Comparison of ENCODE assay signal across 8 cellular contexts in the genomic region with DNA sequence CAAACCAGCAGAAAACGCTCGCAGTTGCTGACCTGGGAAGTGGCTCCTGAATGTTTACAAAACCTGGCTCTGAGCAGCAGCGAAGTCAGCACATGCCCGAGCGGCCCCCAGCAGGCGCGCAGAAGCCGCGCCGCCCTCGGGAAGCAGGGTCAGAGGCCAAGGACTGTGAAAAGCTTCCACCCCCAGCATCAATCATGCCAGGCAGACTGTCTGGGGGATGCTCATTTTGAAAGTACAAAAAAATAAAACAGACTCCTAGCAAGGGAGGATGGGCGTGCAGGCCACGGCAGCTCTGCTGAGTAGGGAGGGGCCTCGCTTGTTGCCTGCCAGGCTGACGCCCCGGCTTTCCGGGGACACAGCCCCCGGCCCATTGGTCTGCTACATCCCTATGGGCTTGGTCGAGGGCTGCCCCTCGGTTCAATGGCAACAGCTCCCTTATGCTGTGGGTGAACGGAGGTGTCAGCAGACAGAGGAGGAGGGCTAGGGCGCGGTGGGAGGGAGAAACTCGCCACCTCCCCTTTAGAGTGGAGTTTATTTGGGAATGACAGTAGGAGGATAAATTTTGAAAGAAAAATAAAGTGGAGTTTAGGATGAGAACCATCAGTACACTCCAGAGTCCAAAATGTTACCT. TPM values are rescaled to one million over a fixed set of nuclear protein-coding genes. Genes with fewer than 3 reads are reported as not detected.
DNase-seq lines count a peak whose midpoint lies in the region; ATAC-seq lines count a peak whose summit lies in the region.

No MANE protein-coding gene starts in this region.

- H3K4me1 Mint-ChIP-seq in natural killer cell treated with Interleukin-12 subunit alpha and Interleukin-12 subunit beta and Interleukin-15 and Interleukin-18, amount 100 ng/mL, for 72 hours (ENCODE audit: low read depth in 2 of 2) = peaks cover 9 to 10% of the 10 kb centered on the region in 2 donors

- DNase-seq in SHP77 treated with DMSO at 0.1 percent for 48 hours (lab: John Stamatoyannopoulos, UW) (peak; percentile 52), NCI-H1694 treated with DMSO at 0.1 percent for 48 hours (lab: John Stamatoyannopoulos, UW) (no peak), RKO (ENCODE audit: low spot score) (no peak), 8988T (no peak), left colon (no peak)
- peak; percentile 28 for DNase-seq in activated naive CD8-positive, alpha-beta T cell treated with anti-CD3 and anti-CD28 coated beads, Interleukin-2, amount 50 U/mL, for 16 hours (ENCODE audit: low read depth, low spot score)
- no peak for DNase-seq in natural killer cell treated with Interleukin-12 subunit alpha and Interleukin-12 subunit beta and Interleukin-15 and Interleukin-18, amount 100 ng/mL, for 72 hours (ENCODE audit: low spot score)

- H3K4me3 Mint-ChIP-seq in natural killer cell treated with Interleukin-12 subunit alpha and Interleukin-12 subunit beta and Interleukin-15 and Interleukin-18, amount 100 ng/mL, for 72 hours = peak overlapping the region; percentile 66

- H3K27me3 Mint-ChIP-seq in natural killer cell treated with Interleukin-12 subunit alpha and Interleukin-12 subunit beta and Interleukin-15 and Interleukin-18, amount 100 ng/mL, for 72 hours = no peaks in the 10 kb centered on the region

- no peaks in the 10 kb centered on the region for H3K9me3 Mint-ChIP-seq in natural killer cell treated with Interleukin-12 subunit alpha and Interleukin-12 subunit beta and Interleukin-15 and Interleukin-18, amount 100 ng/mL, for 72 hours

- H3K36me3 Mint-ChIP-seq in natural killer cell treated with Interleukin-12 subunit alpha and Interleukin-12 subunit beta and Interleukin-15 and Interleukin-18, amount 100 ng/mL, for 72 hours = no peaks in the 10 kb centered on the region

- intact Hi-C loops in left colon (cut with DNase I, micrococcal nuclease) = no loop called here

- H3K27ac Mint-ChIP-seq in natural killer cell treated with Interleukin-12 subunit alpha and Interleukin-12 subunit beta and Interleukin-15 and Interleukin-18, amount 100 ng/mL, for 72 hours = peak overlapping the region in 1 of 2 donors; percentile 56

- ATAC-seq in GM18868 (IDR thresholded peaks at IDR 0.05; ENCODE audit: unreplicated experiment) (peak; percentile 31), left colon (no peak)
- peak; percentile 37 to 67 for ATAC-seq in natural killer cell treated with Interleukin-12 subunit alpha and Interleukin-12 subunit beta and Interleukin-15 and Interleukin-18, amount 100 ng/mL, for 72 hours

RNA-seq across cellular contexts. Expression of a gene that starts 37.7 kb away (rescaled TPM):
- 10 to 100 TPM in 1 of 2 donors, 1 to 10 TPM in 1; 9.7 to 17.9 TPM for total RNA-seq in natural killer cell treated with Interleukin-12 subunit alpha and Interleukin-12 subunit beta and Interleukin-15 and Interleukin-18, amount 100 ng/mL, for 72 hours
- 1 to 10 TPM; 3.3 to 4.6 TPM for total RNA-seq in left colon

RNA-seq across cellular contexts. Expression of a gene that starts 37.7 kb away (rescaled TPM):
- 10 to 100 TPM; 11.2 to 26.3 TPM for total RNA-seq in natural killer cell treated with Interleukin-12 subunit alpha and Interleukin-12 subunit beta and Interleukin-15 and Interleukin-18, amount 100 ng/mL, for 72 hours
- total RNA-seq in left colon = 1 to 10 TPM; 8.2 to 9.0 TPM

RNA-seq across cellular contexts. Expression of a gene that starts 49.2 kb away (rescaled TPM):
- total RNA-seq in natural killer cell treated with Interleukin-12 subunit alpha and Interleukin-12 subunit beta and Interleukin-15 and Interleukin-18, amount 100 ng/mL, for 72 hours = 100 to 1,000 TPM; 141 to 223 TPM
- 10 to 100 TPM; 58.2 to 71.3 TPM for total RNA-seq in left colon

RNA-seq across cellular contexts. Expression of a gene that starts 49.3 kb away (rescaled TPM):
- total RNA-seq in natural killer cell treated with Interleukin-12 subunit alpha and Interleukin-12 subunit beta and Interleukin-15 and Interleukin-18, amount 100 ng/mL, for 72 hours = 10 to 100 TPM; 29.9 to 34.3 TPM
- 10 to 100 TPM; 18.2 to 21.5 TPM for total RNA-seq in left colon

Comparison
In these comparisons a context has a peak if more than half of its experiments do, and no peak if none do; other contexts are left out.
1. DNase-seq: peak in SHP77 treated with DMSO at 0.1 percent for 48 hours (single experiment) and activated naive CD8-positive, alpha-beta T cell treated with anti-CD3 and anti-CD28 coated beads, Interleukin-2, amount 50 U/mL, for 16 hours (single experiment); none in natural killer cell treated with Interleukin-12 subunit alpha and Interleukin-12 subunit beta and Interleukin-15 and Interleukin-18, amount 100 ng/mL, for 72 hours (single experiment), NCI-H1694 treated with DMSO at 0.1 percent for 48 hours (single experiment), RKO (single experiment), 8988T (single experiment) and left colon (0 of 2).